16 cellular contexts compared by ENCODE assay signal in genomic region chr5:111013011-111013410, GRCh38. TPM values are rescaled to one million over a fixed set of nuclear protein-coding genes. Genes with fewer than 3 reads are reported as not detected.
"Had no signal": no experiment of that assay in that cellular context is flagged by ENCODE, and none has a peak within 500 bp of the region (broad histone marks: within the 10 kb centered on the region; RNA-seq: fewer than 3 reads in every experiment).

No MANE protein-coding gene starts in this region.

- DNase-seq: activated CD4-positive, alpha-beta T cell treated with anti-CD3 and anti-CD28 coated beads for 1 hour; activated CD4-positive, alpha-beta T cell treated with anti-CD3 and anti-CD28 coated beads, Interleukin-2, amount 50 U/mL, for 48 hours; activated effector memory CD4-positive, alpha-beta T cell treated with anti-CD3 and anti-CD28 coated beads, Interleukin-2, amount 50 U/mL, for 16 hours; activated T-cell treated with anti-CD3 and anti-CD28 coated beads, Interleukin-2, amount 50 U/mL, for 4 hours; aorta; head of caudate nucleus; islet precursor cell; left lung; retina; stimulated activated CD4-positive, alpha-beta T cell treated with anti-CD3 and anti-CD28 coated beads, Interleukin-4, amount 100 ng/mL, for 4 hours; T-helper 9 cell; tibial artery had no signal

- H3K36me3 ChIP-seq: left lung, tibial artery, vagina had no signal

- H3K27ac ChIP-seq: left lung, tibial artery, vagina had no signal

- H3K4me3 ChIP-seq: left lung, tibial artery, vagina had no signal

- H3K27me3 ChIP-seq: left lung, tibial artery, vagina had no signal

- H3K4me1 ChIP-seq: left lung, tibial artery, vagina had no signal

- ATAC-seq: activated T-cell treated with anti-CD3 and anti-CD28 coated beads, Interleukin-2, amount 50 U/mL, for 4 hours; esophagus mucosa; left lung had no signal

- H3K9me3 ChIP-seq: left lung, tibial artery, vagina had no signal

RNA-seq across cellular contexts. Expression of gene TSLP, which starts 58.5 kb away (rescaled TPM):
- total RNA-seq: osteocyte had no signal
- polyA plus RNA-seq: neural cell had no signal
